In genomic region chr12:8123124-8123888, GRCh38 we compare ENCODE assay signal across 1 cellular context.
TF ChIP-seq lines count a peak whose summit lies in the region.

TSS of gene CLEC4A (plus strand) at chr12:8123617. CDS start at chr12:8123879, 262 bp downstream.

TF ChIP-seq in SK-N-SH treated with all-trans-retinoic acid at 6 μM for 48 hours, 23 proteins besides CTCF, POLR2A, EP300 and RAD21 (continued from another document):
- no peak for TF ChIP-seq PATZ1 (CRISPR knock-in tag; IDR thresholded peaks at IDR 0.05; ENCODE audit: borderline replicate concordance)
TF ChIP-seq in SK-N-SH treated with all-trans-retinoic acid at 6 μM for 48 hours: peak in this region for 0.
